Comparison of ENCODE assay signal across 26 cellular contexts in the genomic region with DNA sequence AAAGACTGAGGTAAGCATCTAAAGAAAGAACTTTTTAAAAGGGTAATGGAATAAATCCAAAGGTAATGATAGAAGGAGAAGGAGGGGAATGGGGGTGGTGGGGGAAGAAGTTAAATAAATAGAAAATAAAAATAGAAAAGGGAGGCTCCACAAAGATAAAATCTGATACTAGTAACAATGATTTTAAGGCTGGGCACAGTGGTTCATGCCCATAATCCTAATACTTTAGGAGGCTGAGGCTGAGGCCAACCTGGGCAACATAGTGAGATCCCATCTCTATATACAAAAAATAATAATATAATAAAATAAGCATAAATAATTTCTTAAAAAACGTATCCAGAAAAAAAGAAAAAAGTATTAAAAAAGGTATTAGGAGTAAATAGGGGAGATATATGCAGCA.
"Had no signal": no experiment of that assay in that cellular context is flagged by ENCODE, and none has a peak within 500 bp of the region (broad histone marks: within the 10 kb centered on the region; RNA-seq: fewer than 3 reads in every experiment).

No MANE protein-coding gene starts in this region.

- H3K27ac ChIP-seq: foreskin keratinocyte, SJCRH30 had no signal

- DNase-seq: activated CD8-positive, alpha-beta memory T cell treated with anti-CD3 and anti-CD28 coated beads, Interleukin-2, amount 50 U/mL, for 48 hours; activated CD8-positive, alpha-beta T cell treated with anti-CD3 and anti-CD28 coated beads for 36 hours; activated naive CD4-positive, alpha-beta T cell treated with anti-CD3 and anti-CD28 coated beads, Interleukin-2, amount 50 U/mL, for 16 hours; central memory CD4-positive, alpha-beta T cell; effector CD4-positive, alpha-beta T cell; foreskin keratinocyte; glutamatergic neuron; hypothalamus; kidney; left lung; mammary epithelial cell; naive thymus-derived CD8-positive, alpha-beta T cell; nucleus accumbens; posterior cingulate gyrus; retina; SJCRH30; stimulated activated CD4-positive, alpha-beta T cell treated with anti-CD3 and anti-CD28 coated beads, Interleukin-2, amount 100 ng/mL, for 48 hours; substantia nigra; SW 1271; T-helper 9 cell had no signal

- H3K4me1 ChIP-seq: foreskin keratinocyte had no signal

- H3K9me3 Mint-ChIP-seq: activated CD8-positive, alpha-beta T cell treated with anti-CD3 and anti-CD28 coated beads for 36 hours; activated T-helper 17 cell treated with anti-CD3 and anti-CD28 coated beads, Interleukin-2, amount 50 U/mL, for 72 hours; brain; naive thymus-derived CD8-positive, alpha-beta T cell; stimulated activated memory B cell treated with anti-CD40 and anti-IgM and Interleukin-4, amounts not matched to agents 10 μg/mL and 1 μg/mL and 100 μg/mL, for 72 hours had no signal

- ATAC-seq: activated CD4-positive, CD25-positive, alpha-beta regulatory T cell treated with anti-CD3 and anti-CD28 coated beads, Interleukin-2, amount 50 U/mL, for 24 hours; activated CD8-positive, alpha-beta T cell treated with anti-CD3 and anti-CD28 coated beads for 36 hours; activated T-helper 17 cell treated with anti-CD3 and anti-CD28 coated beads, Interleukin-2, amount 50 U/mL, for 72 hours; foreskin keratinocyte; left lung; naive thymus-derived CD8-positive, alpha-beta T cell; stimulated activated memory B cell treated with anti-CD40 and anti-IgM and Interleukin-4, amounts not matched to agents 10 μg/mL and 1 μg/mL and 100 μg/mL, for 72 hours had no signal

- H3K4me3 Mint-ChIP-seq: activated CD8-positive, alpha-beta T cell treated with anti-CD3 and anti-CD28 coated beads for 36 hours; brain; naive thymus-derived CD8-positive, alpha-beta T cell; stimulated activated memory B cell treated with anti-CD40 and anti-IgM and Interleukin-4, amounts not matched to agents 10 μg/mL and 1 μg/mL and 100 μg/mL, for 72 hours had no signal

- FAIRE-seq: kidney had no signal

- H3K27me3 ChIP-seq: foreskin keratinocyte, left lung, SJCRH30, tibial nerve had no signal

- H3K4me3 ChIP-seq: coronary artery, left lung, SJCRH30, tibial nerve had no signal

- H3K27me3 Mint-ChIP-seq: activated CD8-positive, alpha-beta T cell treated with anti-CD3 and anti-CD28 coated beads for 36 hours; activated T-helper 17 cell treated with anti-CD3 and anti-CD28 coated beads, Interleukin-2, amount 50 U/mL, for 72 hours; brain; naive thymus-derived CD8-positive, alpha-beta T cell; stimulated activated memory B cell treated with anti-CD40 and anti-IgM and Interleukin-4, amounts not matched to agents 10 μg/mL and 1 μg/mL and 100 μg/mL, for 72 hours had no signal

- H3K9me3 ChIP-seq: left lung, SJCRH30, tibial nerve had no signal

- H3K27ac Mint-ChIP-seq: activated T-helper 17 cell treated with anti-CD3 and anti-CD28 coated beads, Interleukin-2, amount 50 U/mL, for 72 hours; brain had no signal
